Comparison of ENCODE assay signal across 15 cellular contexts in the genomic region with DNA sequence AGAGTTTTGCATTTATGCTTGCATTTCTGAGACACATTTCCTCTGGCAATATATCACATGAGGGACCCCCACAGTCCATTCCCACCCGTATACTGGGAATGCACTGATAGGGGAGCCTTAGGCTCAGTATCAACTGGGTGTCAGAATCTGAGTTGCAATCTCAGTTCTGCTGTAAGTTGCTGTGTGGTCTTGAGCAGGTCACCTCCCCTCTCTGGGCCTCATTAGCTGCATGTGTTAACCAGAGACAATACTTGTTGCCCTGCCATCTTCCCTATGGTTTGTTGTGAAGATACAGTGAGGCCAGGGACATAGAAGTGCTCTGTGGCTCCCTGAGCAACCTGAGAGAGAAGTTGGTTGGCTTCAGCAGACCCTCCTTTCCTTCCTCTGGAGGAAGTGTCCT. TPM values are rescaled to one million over a fixed set of nuclear protein-coding genes. Genes with fewer than 3 reads are reported as not detected.
DNase-seq lines count a peak whose midpoint lies in the region; ATAC-seq and TF ChIP-seq lines count a peak whose summit lies in the region.
"Had no signal": no experiment of that assay in that cellular context is flagged by ENCODE, and none has a peak within 500 bp of the region (broad histone marks: within the 10 kb centered on the region; RNA-seq: fewer than 3 reads in every experiment).

No MANE protein-coding gene starts in this region.

- H3K18ac ChIP-seq in mesenchymal stem cell (ENCODE audit: low read depth in 1 of 2, low read length in 2 of 2) = peak overlapping the region; percentile 5 to 58

- intact Hi-C loops in activated CD8-positive, alpha-beta T cell treated with anti-CD3 and anti-CD28 coated beads for 36 hours (cut with micrococcal nuclease) = no loop called here
- intact Hi-C loops in PC-9 (cut with micrococcal nuclease; ENCODE audit: unreplicated experiment) = no loop called here

- H3K4me3 ChIP-seq in PC-9 (no peak overlapping the region), mesenchymal stem cell (ENCODE audit: insufficient read depth in 1 of 2, low read depth in 1 of 2, low read length in 2 of 2) (no peak overlapping the region), stomach smooth muscle (ENCODE audit: low read length in 2 of 2) (no peak overlapping the region)
- H3K4me3 ChIP-seq: HAP-1 had no signal

- no peaks in the 10 kb centered on the region for H3K79me1 ChIP-seq in mesenchymal stem cell (replicated peaks; ENCODE audit: low read length, poor library complexity, severe bottlenecking)

- no peak overlapping the region for H3K14ac ChIP-seq in mesenchymal stem cell (ENCODE audit: low read length in 2 of 2)

- no peak overlapping the region for H2BK5ac ChIP-seq in mesenchymal stem cell (ENCODE audit: low read depth, low read length, poor library complexity, severe bottlenecking)

- H3K23ac ChIP-seq in mesenchymal stem cell (ENCODE audit: low read length in 2 of 2) = no peak overlapping the region

- H3K4me1 ChIP-seq in PC-9 (replicated peaks; ENCODE audit: insufficient read depth) (peaks cover 64% of the 10 kb centered on the region), mesenchymal stem cell (ENCODE audit: control insufficient read depth, insufficient read depth, low read depth, low read length) (peaks cover 5% of the 10 kb centered on the region), stomach smooth muscle (ENCODE audit: control insufficient read depth, insufficient read depth, low read length) (peaks cover 33% of the 10 kb centered on the region)
- H3K4me1 ChIP-seq: HAP-1 had no signal

- no TSS peak for BruUV-seq in PC-9 (replicated peaks; lab: Mats Ljungman, UMichigan)

- no peak for TF ChIP-seq CTCF in activated CD8-positive, alpha-beta T cell treated with anti-CD3 and anti-CD28 coated beads for 36 hours (IDR thresholded peaks at IDR 0.05)
- TF ChIP-seq CTCF in PC-9 (conservative IDR thresholded peaks at IDR 0.05) = no peak
- no peak for TF ChIP-seq CTCF in GM10248 (IDR thresholded peaks at IDR 0.05; ENCODE audit: control extremely low read depth, extremely low read depth, low read depth, missing control alignments)

- H3K27ac ChIP-seq in PC-9 (peak overlapping the region; percentile 86), mesenchymal stem cell (ENCODE audit: low read length, poor library complexity, severe bottlenecking) (no peak overlapping the region), stomach smooth muscle (ENCODE audit: low read length) (peak overlapping the region; percentile 37)

- no peak overlapping the region for H2AFZ ChIP-seq in PC-9
- H2AFZ ChIP-seq in mesenchymal stem cell (ENCODE audit: low read depth, low read length) = no peak overlapping the region

- H3K79me2 ChIP-seq in PC-9 (ENCODE audit: low read depth) = no peaks in the 10 kb centered on the region

- no peak overlapping the region for H2BK15ac ChIP-seq in mesenchymal stem cell (ENCODE audit: low read depth, poor library complexity, severe bottlenecking)

- peak overlapping the region; percentile 61 for H3K27ac Mint-ChIP-seq in activated CD8-positive, alpha-beta T cell treated with anti-CD3 and anti-CD28 coated beads, Interleukin-2, amount 10 ng/mL, durations not matched to agents 7 days and 5 days
- no peak overlapping the region for H3K27ac Mint-ChIP-seq in activated CD8-positive, alpha-beta T cell treated with anti-CD3 and anti-CD28 coated beads for 36 hours
- H3K27ac Mint-ChIP-seq: CD4-positive, alpha-beta T cell had no signal

- H3K4ac ChIP-seq in mesenchymal stem cell (ENCODE audit: low read depth in 1 of 2, low read length in 2 of 2) = no peak overlapping the region

- CTCF ChIA-PET in activated CD8-positive, alpha-beta T cell treated with anti-CD3 and anti-CD28 coated beads, Interleukin-2, amount 10 ng/mL, durations not matched to agents 7 days and 5 days (lab: Charles Lee) = interaction anchor here (0.6 to 1.0 kb wide), 4 partner anchors 8 to 49 kb away, joined by 3 to 4 read pairs (median 3); no protein-coding TSS in a partner anchor
- CTCF ChIA-PET in activated CD8-positive, alpha-beta T cell treated with anti-CD3 and anti-CD28 coated beads for 36 hours (lab: Charles Lee) = interaction anchor here (1.1 to 1.3 kb wide), 3 partner anchors 11 to 50 kb away, joined by 3 read pairs; no protein-coding TSS in a partner anchor
- CTCF ChIA-PET in PC-9 (lab: Charles Lee) (interaction anchor here (0.6 kb wide), 1 partner anchor 512 kb away, joined by 3 read pairs; no protein-coding TSS in a partner anchor), GM10248 (lab: Yijun Ruan, JAX) (no interaction called here)

- no peak overlapping the region for H2AK5ac ChIP-seq in mesenchymal stem cell (ENCODE audit: low read length, severe bottlenecking)

- peaks cover 32% of the 10 kb centered on the region for H3F3A ChIP-seq in PC-9 (ENCODE audit: insufficient read depth, low read depth)

- H4K91ac ChIP-seq in mesenchymal stem cell (ENCODE audit: low read length) = no peak overlapping the region

- no peak overlapping the region for H3K4me3 Mint-ChIP-seq in activated CD8-positive, alpha-beta T cell treated with anti-CD3 and anti-CD28 coated beads, Interleukin-2, amount 10 ng/mL, durations not matched to agents 7 days and 5 days
- H3K4me3 Mint-ChIP-seq in activated CD8-positive, alpha-beta T cell treated with anti-CD3 and anti-CD28 coated beads for 36 hours = no peak overlapping the region
- H3K4me3 Mint-ChIP-seq: CD4-positive, alpha-beta T cell had no signal

- DNase-seq in activated CD8-positive, alpha-beta T cell treated with anti-CD3 and anti-CD28 coated beads, Interleukin-2, amount 10 ng/mL, durations not matched to agents 7 days and 5 days = no peak
- no peak for DNase-seq in activated CD8-positive, alpha-beta T cell treated with anti-CD3 and anti-CD28 coated beads for 36 hours
- DNase-seq in PC-9 (no peak), mesenchymal stem cell (no peak), GM10248 (ENCODE audit: extremely low spot score) (no peak)
- DNase-seq: ACHN; C1 segment of cervical spinal cord; Calu3; CD4-positive, alpha-beta T cell; DMS 273 treated with DMSO at 0.1 percent for 48 hours; DMS79; GOT3 had no signal

- H3K27me3 ChIP-seq in PC-9 (ENCODE audit: insufficient read depth, low read depth) (no peaks in the 10 kb centered on the region), mesenchymal stem cell (ENCODE audit: control insufficient read depth in 1 of 2, insufficient read depth in 1 of 2, low read length in 2 of 2) (no peaks in the 10 kb centered on the region), stomach smooth muscle (ENCODE audit: control insufficient read depth in 1 of 2, insufficient read depth in 2 of 2, low read length in 2 of 2) (no peaks in the 10 kb centered on the region)

- no peak overlapping the region for H3K9ac ChIP-seq in mesenchymal stem cell (ENCODE audit: low read length)
- H3K9ac ChIP-seq in stomach smooth muscle (ENCODE audit: low read length in 2 of 2) = no peak overlapping the region

- no peak overlapping the region for H2BK120ac ChIP-seq in mesenchymal stem cell (ENCODE audit: low read depth, low read length)

- H3K4me2 ChIP-seq in PC-9 = peak overlapping the region; percentile 37
- H3K4me2 ChIP-seq in mesenchymal stem cell (ENCODE audit: low read length, poor library complexity, severe bottlenecking) = no peak overlapping the region

- POLR2A ChIA-PET in activated CD8-positive, alpha-beta T cell treated with anti-CD3 and anti-CD28 coated beads, Interleukin-2, amount 10 ng/mL, durations not matched to agents 7 days and 5 days (lab: Charles Lee) = interaction anchor here (1.0 kb wide), 1 partner anchor 45 kb away, joined by 3 read pairs; no protein-coding TSS in a partner anchor
- POLR2A ChIA-PET in activated CD8-positive, alpha-beta T cell treated with anti-CD3 and anti-CD28 coated beads for 36 hours (lab: Charles Lee) = no interaction called here
- POLR2A ChIA-PET in PC-9 (lab: Charles Lee; ENCODE audit: unreplicated experiment) = no interaction called here
- POLR2A ChIA-PET in GM10248 (lab: Yijun Ruan, JAX) = no interaction called here

- WGBS in mesenchymal stem cell = 73% methylated on average over 1 of the region's 1 CpG

- H3K9me3 Mint-ChIP-seq in activated CD8-positive, alpha-beta T cell treated with anti-CD3 and anti-CD28 coated beads, Interleukin-2, amount 10 ng/mL, durations not matched to agents 7 days and 5 days (ENCODE audit: insufficient read depth) = peaks cover 16% of the 10 kb centered on the region
- peaks cover under 1% of the 10 kb centered on the region for H3K9me3 Mint-ChIP-seq in activated CD8-positive, alpha-beta T cell treated with anti-CD3 and anti-CD28 coated beads for 36 hours

- no peak overlapping the region for H4K8ac ChIP-seq in mesenchymal stem cell (ENCODE audit: low read length)

- no peaks in the 10 kb centered on the region for H3K36me3 ChIP-seq in PC-9 (ENCODE audit: low read depth)
- peaks cover 0 to 20% of the 10 kb centered on the region in 2 experiments for H3K36me3 ChIP-seq in mesenchymal stem cell (ENCODE audit: control insufficient read depth in 1 of 2, insufficient read depth in 2 of 2, low read depth in 1 of 2, low read length in 2 of 2)
- H3K36me3 ChIP-seq in stomach smooth muscle (ENCODE audit: control insufficient read depth in 2 of 2, insufficient read depth in 2 of 2, low read length in 2 of 2) = peaks cover 62 to 79% of the 10 kb centered on the region in 2 donors
- H3K36me3 ChIP-seq: HAP-1 had no signal

- no peaks in the 10 kb centered on the region for H3K27me3 Mint-ChIP-seq in activated CD8-positive, alpha-beta T cell treated with anti-CD3 and anti-CD28 coated beads, Interleukin-2, amount 10 ng/mL, durations not matched to agents 7 days and 5 days (ENCODE audit: low read depth)
- no peaks in the 10 kb centered on the region for H3K27me3 Mint-ChIP-seq in activated CD8-positive, alpha-beta T cell treated with anti-CD3 and anti-CD28 coated beads for 36 hours
- H3K27me3 Mint-ChIP-seq: CD4-positive, alpha-beta T cell had no signal

- H2BK12ac ChIP-seq in mesenchymal stem cell (ENCODE audit: low read length in 2 of 2) = peak overlapping the region; percentile 12 to 56

- no peaks in the 10 kb centered on the region for H3K9me2 ChIP-seq in PC-9 (ENCODE audit: insufficient read depth)

- H3K9me3 ChIP-seq in PC-9 (ENCODE audit: insufficient read depth, low read depth) = no peaks in the 10 kb centered on the region
- H3K9me3 ChIP-seq in mesenchymal stem cell (ENCODE audit: control insufficient read depth, low read length) = peaks cover 13% of the 10 kb centered on the region
- H3K9me3 ChIP-seq in stomach smooth muscle (ENCODE audit: control insufficient read depth in 2 of 2, low read length in 2 of 2) = peaks cover 0 to 8% of the 10 kb centered on the region in 2 donors
- H3K9me3 ChIP-seq: HAP-1 had no signal

- H3K4me1 Mint-ChIP-seq in activated CD8-positive, alpha-beta T cell treated with anti-CD3 and anti-CD28 coated beads, Interleukin-2, amount 10 ng/mL, durations not matched to agents 7 days and 5 days (ENCODE audit: low read depth) = peaks cover 70% of the 10 kb centered on the region
- peaks cover 26% of the 10 kb centered on the region for H3K4me1 Mint-ChIP-seq in activated CD8-positive, alpha-beta T cell treated with anti-CD3 and anti-CD28 coated beads for 36 hours (ENCODE audit: low read depth)

- peaks cover 16% of the 10 kb centered on the region for H3K36me3 Mint-ChIP-seq in activated CD8-positive, alpha-beta T cell treated with anti-CD3 and anti-CD28 coated beads, Interleukin-2, amount 10 ng/mL, durations not matched to agents 7 days and 5 days (ENCODE audit: low read depth)
- H3K36me3 Mint-ChIP-seq in activated CD8-positive, alpha-beta T cell treated with anti-CD3 and anti-CD28 coated beads for 36 hours (ENCODE audit: low read depth) = no peaks in the 10 kb centered on the region

- no peak for ATAC-seq in activated CD8-positive, alpha-beta T cell treated with anti-CD3 and anti-CD28 coated beads, Interleukin-2, amount 10 ng/mL, durations not matched to agents 7 days and 5 days
- no peak for ATAC-seq in activated CD8-positive, alpha-beta T cell treated with anti-CD3 and anti-CD28 coated beads for 36 hours
- no peak for ATAC-seq in GM18861 (IDR thresholded peaks at IDR 0.05; ENCODE audit: unreplicated experiment)

- H4K20me1 ChIP-seq in PC-9 (ENCODE audit: insufficient read depth) = no peaks in the 10 kb centered on the region

RNA-seq across cellular contexts. Expression of a gene that starts 55.7 kb away (rescaled TPM):
- total RNA-seq in activated CD8-positive, alpha-beta T cell treated with anti-CD3 and anti-CD28 coated beads, Interleukin-2, amount 10 ng/mL, durations not matched to agents 7 days and 5 days = 10 to 100 TPM; 90.1 to 90.9 TPM
- 10 to 100 TPM; 34.3 to 36.5 TPM for total RNA-seq in activated CD8-positive, alpha-beta T cell treated with anti-CD3 and anti-CD28 coated beads for 36 hours
- total RNA-seq in PC-9 (2021) = 17.1 and 18.3 TPM in 2 replicates
- polyA plus RNA-seq in mesenchymal stem cell (2013, experiment 1 of 2) = 55.8 TPM
- 57.6 TPM for polyA plus RNA-seq in mesenchymal stem cell (2013, experiment 2 of 2)
